Comparison of ENCODE assay signal across 8 cellular contexts in genomic region chr14:100283984-100284881, GRCh38. TPM values are rescaled to one million over a fixed set of nuclear protein-coding genes. Genes with fewer than 3 reads are reported as not detected.
DNase-seq lines count a peak whose midpoint lies in the region; ATAC-seq lines count a peak whose summit lies in the region.

No MANE protein-coding gene starts in this region.

- H3K36me3 Mint-ChIP-seq in T-helper 2 cell treated with Interferon-gamma antibody and Interleukin-4, amounts not matched to agents 5 μg/mL and 100 μg/mL, for 36 hours (ENCODE audit: low read depth) = peaks cover 8% of the 10 kb centered on the region
- no peaks in the 10 kb centered on the region for H3K36me3 Mint-ChIP-seq in activated naive CD8-positive, alpha-beta T cell

- H3K9me3 Mint-ChIP-seq in T-helper 2 cell treated with Interferon-gamma antibody and Interleukin-4, amounts not matched to agents 5 μg/mL and 100 μg/mL, for 36 hours = no peaks in the 10 kb centered on the region
- no peaks in the 10 kb centered on the region for H3K9me3 Mint-ChIP-seq in activated naive CD8-positive, alpha-beta T cell (ENCODE audit: low read depth)

- peak overlapping the region; percentile 90 for H3K27ac ChIP-seq in substantia nigra (ENCODE audit: low read depth, low read length, poor library complexity, severe bottlenecking)

- peak overlapping the region; percentile 62 for H3K27ac Mint-ChIP-seq in T-helper 2 cell treated with Interferon-gamma antibody and Interleukin-4, amounts not matched to agents 5 μg/mL and 100 μg/mL, for 36 hours
- H3K27ac Mint-ChIP-seq in activated naive CD8-positive, alpha-beta T cell = peak overlapping the region; percentile 76

- no peak for ATAC-seq in left lobe of liver
- no peak for ATAC-seq in HG03135 (IDR thresholded peaks at IDR 0.05; ENCODE audit: unreplicated experiment)

- DNase-seq in T-helper 2 cell treated with Interferon-gamma antibody and Interleukin-4, amounts not matched to agents 5 μg/mL and 100 μg/mL, for 36 hours (ENCODE audit: low spot score) = no peak
- DNase-seq in T-helper 2 cell (no peak), left lobe of liver (ENCODE audit: low spot score) (peak; percentile 46), substantia nigra (lab: John Stamatoyannopoulos, UW) (no peak), NK-92 (lab: John Stamatoyannopoulos, UW; ENCODE audit: unreplicated experiment) (no peak), dermis blood vessel endothelial cell (no peak)

- H3K4me3 Mint-ChIP-seq in T-helper 2 cell treated with Interferon-gamma antibody and Interleukin-4, amounts not matched to agents 5 μg/mL and 100 μg/mL, for 36 hours = peak overlapping the region; percentile 54
- H3K4me3 Mint-ChIP-seq in activated naive CD8-positive, alpha-beta T cell = peak overlapping the region; percentile 54

- peaks cover 17% of the 10 kb centered on the region for H3K4me1 Mint-ChIP-seq in T-helper 2 cell treated with Interferon-gamma antibody and Interleukin-4, amounts not matched to agents 5 μg/mL and 100 μg/mL, for 36 hours (ENCODE audit: low read depth)
- peaks cover 17% of the 10 kb centered on the region for H3K4me1 Mint-ChIP-seq in activated naive CD8-positive, alpha-beta T cell (ENCODE audit: low read depth)

- no peaks in the 10 kb centered on the region for H3K27me3 Mint-ChIP-seq in T-helper 2 cell treated with Interferon-gamma antibody and Interleukin-4, amounts not matched to agents 5 μg/mL and 100 μg/mL, for 36 hours (ENCODE audit: low read depth)
- no peaks in the 10 kb centered on the region for H3K27me3 Mint-ChIP-seq in activated naive CD8-positive, alpha-beta T cell

RNA-seq across cellular contexts. Expression of gene SLC25A29, which starts 22.0 kb away (rescaled TPM):
- total RNA-seq in left lobe of liver = 34.1 TPM
- total RNA-seq in dermis blood vessel endothelial cell = 86.2 and 145 TPM in 2 replicates

RNA-seq across cellular contexts. Expression of gene SLC25A47, which starts 38.9 kb away (rescaled TPM):
- total RNA-seq in left lobe of liver (191 TPM), dermis blood vessel endothelial cell (not detected in 2 replicates)

RNA-seq across cellular contexts. Expression of gene YY1, which starts 45.3 kb away (rescaled TPM):
- total RNA-seq in left lobe of liver (34.2 TPM), dermis blood vessel endothelial cell (55.1 and 63.1 TPM in 2 replicates)

Comparison
In these comparisons a context has a peak if more than half of its experiments do, and no peak if none do; other contexts are left out.
1. RNA of gene SLC25A47, which starts 38.9 kb away (total RNA-seq): 191 TPM in left lobe of liver (single experiment); not detected in dermis blood vessel endothelial cell; every median in the first group is over 100 times any median in the second.